Comparison of ENCODE assay signal across 12 cellular contexts in genomic region chrX:154348646-154349358, GRCh38. TPM values are rescaled to one million over a fixed set of nuclear protein-coding genes. Genes with fewer than 3 reads are reported as not detected.
DNase-seq lines count a peak whose midpoint lies in the region; ATAC-seq, FAIRE-seq and TF ChIP-seq lines count a peak whose summit lies in the region.
"Had no signal": no experiment of that assay in that cellular context is flagged by ENCODE, and none has a peak within 500 bp of the region (broad histone marks: within the 10 kb centered on the region; RNA-seq: fewer than 3 reads in every experiment).

No MANE protein-coding gene starts in this region.

- no peak overlapping the region for H3K9ac ChIP-seq in mammary epithelial cell (ENCODE audit: insufficient read depth, low read length)

- peak overlapping the region; percentile 47 for H3K27ac ChIP-seq in CD4-positive, alpha-beta T cell (ENCODE audit: low read depth, low read length)
- H3K27ac ChIP-seq in mammary epithelial cell (ENCODE audit: insufficient read depth, low read depth, low read length) = no peak overlapping the region
- H3K27ac ChIP-seq: epithelial cell of prostate had no signal

- peaks cover 27% of the 10 kb centered on the region for H3K4me1 Mint-ChIP-seq in CD4-positive, alpha-beta T cell (ENCODE audit: low read depth)
- peaks cover 6 to 57% (median 46%) of the 10 kb centered on the region in 4 donors for H3K4me1 Mint-ChIP-seq in naive thymus-derived CD8-positive, alpha-beta T cell

- peak overlapping the region; percentile 85 for H3K27ac Mint-ChIP-seq in CD4-positive, alpha-beta T cell
- peak overlapping the region in 8 of 10 donors; percentile 29 to 97 (median 96) for H3K27ac Mint-ChIP-seq in naive thymus-derived CD8-positive, alpha-beta T cell

- no peaks in the 10 kb centered on the region for H3K9me3 Mint-ChIP-seq in CD4-positive, alpha-beta T cell
- H3K9me3 Mint-ChIP-seq in naive thymus-derived CD8-positive, alpha-beta T cell = no peaks in the 10 kb centered on the region

- CTCF ChIA-PET in CD4-positive, alpha-beta T cell (lab: Charles Lee) = no interaction called here
- CTCF ChIA-PET in mammary epithelial cell (lab: Charles Lee; ENCODE audit: low non-redundant PET) = no interaction called here

- intact Hi-C loops in CD4-positive, alpha-beta T cell (cut with DNase I, micrococcal nuclease) = no loop called here
- intact Hi-C loops in mammary epithelial cell (cut with micrococcal nuclease) = no loop called here

- TF ChIP-seq CTCF in CD4-positive, alpha-beta T cell (IDR thresholded peaks at IDR 0.05) = no peak
- TF ChIP-seq CTCF in mammary epithelial cell (conservative IDR thresholded peaks at IDR 0.05 in 1 of 2, IDR thresholded peaks at IDR 0.05 in 1 of 2; ENCODE audit: extremely low read depth in 1 of 2, insufficient read depth in 1 of 2, low read depth in 1 of 2, low read length in 2 of 2) = no peak

- ATAC-seq in CD4-positive, alpha-beta T cell (ENCODE audit: poor library complexity) = no peak
- ATAC-seq in naive thymus-derived CD8-positive, alpha-beta T cell = no peak
- ATAC-seq in GM19328 (IDR thresholded peaks at IDR 0.05; ENCODE audit: unreplicated experiment) = no peak
- ATAC-seq in GM18873 (IDR thresholded peaks at IDR 0.05; ENCODE audit: low FRiP score, unreplicated experiment) = no peak

- no peaks in the 10 kb centered on the region for H3K9me3 ChIP-seq in CD4-positive, alpha-beta T cell (ENCODE audit: control insufficient read depth, low read length)
- peaks cover 2% of the 10 kb centered on the region for H3K9me3 ChIP-seq in mammary epithelial cell (replicated peaks; ENCODE audit: insufficient read depth, low read length)

- no peak overlapping the region for H3K4me3 Mint-ChIP-seq in CD4-positive, alpha-beta T cell
- H3K4me3 Mint-ChIP-seq in naive thymus-derived CD8-positive, alpha-beta T cell = peak overlapping the region in 3 of 10 donors; percentile 18 to 62 (median 18)

- H3K27me3 Mint-ChIP-seq in CD4-positive, alpha-beta T cell = no peaks in the 10 kb centered on the region
- H3K27me3 Mint-ChIP-seq in naive thymus-derived CD8-positive, alpha-beta T cell = no peaks in the 10 kb centered on the region

- H3K27me3 ChIP-seq in CD4-positive, alpha-beta T cell (ENCODE audit: control insufficient read depth, insufficient read depth, low read length) = no peaks in the 10 kb centered on the region
- no peaks in the 10 kb centered on the region for H3K27me3 ChIP-seq in mammary epithelial cell (ENCODE audit: insufficient read depth, low read length)

- H3K36me3 Mint-ChIP-seq in CD4-positive, alpha-beta T cell (ENCODE audit: low read depth) = peaks cover 53% of the 10 kb centered on the region
- peaks cover 0 to 28% (median 0%) of the 10 kb centered on the region in 3 donors for H3K36me3 Mint-ChIP-seq in naive thymus-derived CD8-positive, alpha-beta T cell

- WGBS in mammary epithelial cell (ENCODE audit: low coverage, missing lambda C conversion rate) = 88% methylated on average over 8 of the region's 24 CpGs

- no peak for TF ChIP-seq POLR2A in GM12891 (IDR thresholded peaks at IDR 0.05; ENCODE audit: low read depth, low read length)

- H3K36me3 ChIP-seq in mammary epithelial cell (ENCODE audit: insufficient read depth, low read length) = peaks cover 13% of the 10 kb centered on the region

- H2AFZ ChIP-seq in mammary epithelial cell (ENCODE audit: low read depth, low read length) = no peak overlapping the region

- dilution Hi-C loops in mammary epithelial cell (cut with HindIII; ENCODE audit: low sequenced_read_pairs) = no loop called here

- in situ Hi-C loops in mammary epithelial cell (cut with MboI; ENCODE audit: low sequenced_read_pairs in 2 of 2) = no loop called here

- peaks cover 7% of the 10 kb centered on the region for H4K20me1 ChIP-seq in mammary epithelial cell (ENCODE audit: insufficient read depth, low read length)

- H3K4me2 ChIP-seq in mammary epithelial cell (ENCODE audit: insufficient read depth, low read depth, low read length) = no peak overlapping the region

- H3K79me2 ChIP-seq in mammary epithelial cell (ENCODE audit: insufficient read depth, low read length) = peaks cover 15% of the 10 kb centered on the region

- H3K4me3 ChIP-seq in mammary epithelial cell (replicated peaks in 1 of 3; ENCODE audit: insufficient read depth in 1 of 3, low read depth in 2 of 3, low read length in 3 of 3) = no peak overlapping the region

- DNase-seq in CD4-positive, alpha-beta T cell = peak in 1 of 10 experiments; percentile 16
- DNase-seq in GM12891 (ENCODE audit: insufficient read length, low spot score) (no peak), mammary epithelial cell (no peak), AG08396 (ENCODE audit: low spot score) (no peak), NCI-H345 treated with DMSO at 0.1 percent for 48 hours (lab: John Stamatoyannopoulos, UW; ENCODE audit: unreplicated experiment) (no peak)
- peak in 1 of 10 donors; percentile 58 for DNase-seq in naive thymus-derived CD8-positive, alpha-beta T cell
- DNase-seq: DMS53, NCI-H748 treated with DMSO at 0.1 percent for 48 hours had no signal

- POLR2A ChIA-PET in CD4-positive, alpha-beta T cell (lab: Charles Lee) = interaction anchor here (0.5 to 1.4 kb wide), 3 partner anchors 31 to 1401 kb away, joined by 3 to 4 read pairs (median 4); partner anchors contain the start of gene EMD
- POLR2A ChIA-PET in naive thymus-derived CD8-positive, alpha-beta T cell (lab: Charles Lee) = interaction anchor here (1.0 to 6.4 kb wide), 6 partner anchors 9 to 49 kb away, joined by 3 to 101 read pairs (median 6); partner anchors contain the start of genes EMD and FLNA

- TSS peak; percentile 41 for BruUV-seq in mammary epithelial cell (replicated peaks; lab: Mats Ljungman, UMichigan)

- no peaks in the 10 kb centered on the region for H3K4me1 ChIP-seq in mammary epithelial cell (ENCODE audit: insufficient read depth, low read length)

- FAIRE-seq in GM12891 (lab: Jason Lieb, UNC) = peak; percentile 58

TF ChIP-seq in GM12891, 5 proteins besides CTCF, POLR2A, EP300 and RAD21:
- TF ChIP-seq POLR2AphosphoS5 (IDR thresholded peaks at IDR 0.05; ENCODE audit: low read depth, low read length) (no peak), TAF1 (IDR thresholded peaks at IDR 0.05; ENCODE audit: low read depth, low read length) (no peak), POU2F2 (IDR thresholded peaks at IDR 0.05; ENCODE audit: low read depth, low read length) (no peak), PAX5 (IDR thresholded peaks at IDR 0.05; ENCODE audit: insufficient read depth, low read length, severe bottlenecking) (no peak), SPI1 (IDR thresholded peaks at IDR 0.05; ENCODE audit: low read depth, low read length) (no peak)

RNA-seq across cellular contexts. Expression of gene FLNA, which starts 25.6 kb away (rescaled TPM):
- 1,000 to 10,000 TPM; 1,012 to 1,022 TPM for total RNA-seq in CD4-positive, alpha-beta T cell
- polyA plus RNA-seq in GM12891 (2012; ENCODE audit: low read depth, missing spikeins) = 184 TPM
- 1,000 to 10,000 TPM; 1,826 to 3,975 TPM for total RNA-seq in mammary epithelial cell
- 681 TPM for polyA plus RNA-seq in mammary epithelial cell
- 2,798 TPM for polyA minus RNA-seq in mammary epithelial cell
- total RNA-seq in naive thymus-derived CD8-positive, alpha-beta T cell = 100 to 1,000 TPM; 613 to 633 TPM
- polyA plus RNA-seq in naive thymus-derived CD8-positive, alpha-beta T cell = 100 to 1,000 TPM; 156 to 341 (median 169) TPM

RNA-seq across cellular contexts. Expression of gene EMD, which starts 30.3 kb away (rescaled TPM):
- total RNA-seq in CD4-positive, alpha-beta T cell = 100 to 1,000 TPM; 164 to 178 TPM
- 51.9 TPM for polyA plus RNA-seq in GM12891 (2012; ENCODE audit: low read depth, missing spikeins)
- 10 to 100 TPM; 22.7 to 71.9 TPM for total RNA-seq in mammary epithelial cell
- 51.6 TPM for polyA plus RNA-seq in mammary epithelial cell
- polyA minus RNA-seq in mammary epithelial cell = 55.3 TPM
- total RNA-seq in naive thymus-derived CD8-positive, alpha-beta T cell = 10 to 100 TPM; 90.4 to 95.4 TPM
- polyA plus RNA-seq in naive thymus-derived CD8-positive, alpha-beta T cell = 10 to 100 TPM; 35.5 to 37.1 (median 35.7) TPM

RNA-seq across cellular contexts. Expression of gene RPL10, which starts 49.4 kb away (rescaled TPM):
- 1,000 to 10,000 TPM; 5,036 to 5,204 TPM for total RNA-seq in CD4-positive, alpha-beta T cell
- 5,072 TPM for polyA plus RNA-seq in GM12891 (2012; ENCODE audit: low read depth, missing spikeins)
- 1,000 to 10,000 TPM; 1,996 to 2,155 TPM for total RNA-seq in mammary epithelial cell
- 5,021 TPM for polyA plus RNA-seq in mammary epithelial cell
- polyA minus RNA-seq in mammary epithelial cell = 1,289 TPM
- total RNA-seq in naive thymus-derived CD8-positive, alpha-beta T cell = 1,000 to 10,000 TPM; 4,733 to 4,862 TPM
- polyA plus RNA-seq in naive thymus-derived CD8-positive, alpha-beta T cell = 1,000 to 10,000 TPM; 5,585 to 7,081 (median 6,663) TPM

RNA-seq across cellular contexts. Expression of gene TKTL1, which starts 53.2 kb away (rescaled TPM):
- 1 to 10 TPM; 1.7 to 2.3 TPM for total RNA-seq in CD4-positive, alpha-beta T cell
- polyA plus RNA-seq in GM12891 (2012; ENCODE audit: low read depth, missing spikeins) = not detected
- total RNA-seq in mammary epithelial cell = not detected
- polyA plus RNA-seq in mammary epithelial cell = not detected
- not detected for polyA minus RNA-seq in mammary epithelial cell
- 1 to 10 TPM; 1.1 to 2.2 TPM for total RNA-seq in naive thymus-derived CD8-positive, alpha-beta T cell
- 10 to 100 TPM; 38.8 to 56.4 (median 39.0) TPM for polyA plus RNA-seq in naive thymus-derived CD8-positive, alpha-beta T cell
- total RNA-seq: HT-29 had no signal

RNA-seq across cellular contexts. Expression of gene TEX28, which starts 53.9 kb away (rescaled TPM):
- total RNA-seq in CD4-positive, alpha-beta T cell = not detected
- not detected for polyA plus RNA-seq in GM12891 (2012; ENCODE audit: low read depth, missing spikeins)
- total RNA-seq in mammary epithelial cell = not detected
- polyA plus RNA-seq in mammary epithelial cell = not detected
- not detected for polyA minus RNA-seq in mammary epithelial cell
- not detected for total RNA-seq in naive thymus-derived CD8-positive, alpha-beta T cell
- not detected for polyA plus RNA-seq in naive thymus-derived CD8-positive, alpha-beta T cell
- total RNA-seq: HT-29 had no signal
